ENCODE assay signal across 25 cellular contexts in genomic region chr15:28920781-28921331, GRCh38. TPM values are rescaled to one million over a fixed set of nuclear protein-coding genes. Genes with fewer than 3 reads are reported as not detected.
DNase-seq lines count a peak whose midpoint lies in the region; ATAC-seq, FAIRE-seq and TF ChIP-seq lines count a peak whose summit lies in the region.
"Had no signal": no experiment of that assay in that cellular context is flagged by ENCODE, and none has a peak within 500 bp of the region (broad histone marks: within the 10 kb centered on the region; RNA-seq: fewer than 3 reads in every experiment).

No MANE protein-coding gene starts in this region.

- H3K36me3 Mint-ChIP-seq in CD8-positive, alpha-beta T cell: peaks cover 48% of the 10 kb centered on the region
- H3K36me3 Mint-ChIP-seq in activated CD8-positive, alpha-beta T cell treated with anti-CD3 and anti-CD28 coated beads, Interleukin-2, amount 10 ng/mL, durations not matched to agents 7 days and 5 days (ENCODE audit: low read depth): peaks cover 31% of the 10 kb centered on the region
- H3K36me3 Mint-ChIP-seq in natural killer cell: peaks cover 10% of the 10 kb centered on the region

- H3K4me3 Mint-ChIP-seq in CD8-positive, alpha-beta T cell: peak overlapping the region; percentile 79
- no peak overlapping the region for H3K4me3 Mint-ChIP-seq in activated CD8-positive, alpha-beta T cell treated with anti-CD3 and anti-CD28 coated beads, Interleukin-2, amount 10 ng/mL, durations not matched to agents 7 days and 5 days
- H3K4me3 Mint-ChIP-seq in natural killer cell: peak overlapping the region; percentile 81

- H3K27ac Mint-ChIP-seq in CD8-positive, alpha-beta T cell: peak overlapping the region; percentile 86
- H3K27ac Mint-ChIP-seq in activated CD8-positive, alpha-beta T cell treated with anti-CD3 and anti-CD28 coated beads, Interleukin-2, amount 10 ng/mL, durations not matched to agents 7 days and 5 days: peak overlapping the region; percentile 23
- H3K27ac Mint-ChIP-seq in natural killer cell: peak overlapping the region; percentile 71 to 78

- H4K20me1 ChIP-seq in BLaER1 treated with 17β-estradiol and CSF1 and Interleukin-3, amounts not matched to agents 10 nM and 100 nM: peaks cover 0 to 69% (median 43%) of the 10 kb centered on the region in 11 experiments; a peak in 17 of 22 replicates

- peak; percentile 50 for ATAC-seq in CD8-positive, alpha-beta T cell
- ATAC-seq in activated CD8-positive, alpha-beta T cell treated with anti-CD3 and anti-CD28 coated beads, Interleukin-2, amount 10 ng/mL, durations not matched to agents 7 days and 5 days: no peak
- ATAC-seq in natural killer cell (no peak), HG03159 (IDR thresholded peaks at IDR 0.05; ENCODE audit: unreplicated experiment) (no peak)
- ATAC-seq: activated naive CD4-positive, alpha-beta T cell treated with anti-CD3 and anti-CD28 coated beads, Interleukin-2, amount 50 U/mL, for 72 hours; esophagus mucosa; PC-3 had no signal

- H3K4me1 ChIP-seq in BLaER1 treated with 17β-estradiol and CSF1 and Interleukin-3, amounts not matched to agents 10 nM and 100 nM: peaks cover 9 to 66% (median 46%) of the 10 kb centered on the region in 10 experiments
- H3K4me1 ChIP-seq in CD8-positive, alpha-beta T cell (ENCODE audit: insufficient read depth, low read length): peaks cover 79% of the 10 kb centered on the region
- H3K4me1 ChIP-seq: prostate gland, tibial nerve had no signal

- FAIRE-seq in RCC 7860 (lab: Jason Lieb, UNC): no peak

- peaks cover 0 to 11% (median 0%) of the 10 kb centered on the region in 11 experiments; a peak in 5 of 22 replicates for H3K36me3 ChIP-seq in BLaER1 treated with 17β-estradiol and CSF1 and Interleukin-3, amounts not matched to agents 10 nM and 100 nM
- peaks cover 17% of the 10 kb centered on the region for H3K36me3 ChIP-seq in CD8-positive, alpha-beta T cell (ENCODE audit: insufficient read depth, low read length)
- H3K36me3 ChIP-seq: prostate gland, tibial nerve had no signal

- H3K9me3 ChIP-seq in BLaER1 treated with 17β-estradiol and CSF1 and Interleukin-3, amounts not matched to agents 10 nM and 100 nM (replicated peaks in 1 of 11): no peaks in the 10 kb centered on the region
- no peaks in the 10 kb centered on the region for H3K9me3 ChIP-seq in CD8-positive, alpha-beta T cell (ENCODE audit: low read length)
- H3K9me3 ChIP-seq: prostate gland had no signal

- H3K4me3 ChIP-seq in BLaER1 treated with 17β-estradiol and CSF1 and Interleukin-3, amounts not matched to agents 10 nM and 100 nM: no peak overlapping the region
- peak overlapping the region; percentile 60 for H3K4me3 ChIP-seq in CD8-positive, alpha-beta T cell (ENCODE audit: low read depth, low read length)
- H3K4me3 ChIP-seq: prostate gland, tibial nerve had no signal

- no peak for DNase-seq in CD8-positive, alpha-beta T cell
- no peak for DNase-seq in activated CD8-positive, alpha-beta T cell treated with anti-CD3 and anti-CD28 coated beads, Interleukin-2, amount 10 ng/mL, durations not matched to agents 7 days and 5 days
- DNase-seq in natural killer cell: no peak
- no peak for DNase-seq in RCC 7860 (ENCODE audit: low spot score)
- DNase-seq in Ammon's horn (ENCODE audit: low spot score): no peak
- DNase-seq in NCI-H1092 (lab: John Stamatoyannopoulos, UW): no peak
- DNase-seq: activated CD4-positive, alpha-beta T cell treated with anti-CD3 and anti-CD28 coated beads for 48 hours; activated CD8-positive, alpha-beta memory T cell treated with anti-CD3 and anti-CD28 coated beads, Interleukin-2, amount 50 U/mL, for 4 hours; DMS79; effector CD4-positive, alpha-beta T cell; foreskin melanocyte; HCEC 1CT; hippocampal formation; NCI-H2029; NCI-H82; PC-3; SHP77 treated with DMSO at 0.1 percent for 48 hours; stimulated activated naive CD4-positive, alpha-beta T cell treated with Interleukin-2 at 50 U/mL for 16 hours; SW 1271 had no signal

- H3K9ac ChIP-seq in BLaER1 treated with 17β-estradiol and CSF1 and Interleukin-3, amounts not matched to agents 10 nM and 100 nM: no peak overlapping the region

- H3K4me1 Mint-ChIP-seq in CD8-positive, alpha-beta T cell (ENCODE audit: low read depth): peaks cover 83% of the 10 kb centered on the region
- peaks cover 58% of the 10 kb centered on the region for H3K4me1 Mint-ChIP-seq in activated CD8-positive, alpha-beta T cell treated with anti-CD3 and anti-CD28 coated beads, Interleukin-2, amount 10 ng/mL, durations not matched to agents 7 days and 5 days (ENCODE audit: low read depth)
- peaks cover 58 to 74% of the 10 kb centered on the region in 2 donors for H3K4me1 Mint-ChIP-seq in natural killer cell

- CTCF ChIA-PET in CD8-positive, alpha-beta T cell (lab: Charles Lee): interaction anchor here (1.0 to 4.7 kb wide), 9 partner anchors 14 to 182 kb away, joined by 4 to 31 read pairs (median 7); no protein-coding TSS in a partner anchor
- CTCF ChIA-PET in activated CD8-positive, alpha-beta T cell treated with anti-CD3 and anti-CD28 coated beads, Interleukin-2, amount 10 ng/mL, durations not matched to agents 7 days and 5 days (lab: Charles Lee): interaction anchor here (0.6 to 4.6 kb wide), 12 partner anchors 9 to 169 kb away, joined by 3 to 46 read pairs (median 4); no protein-coding TSS in a partner anchor

- H3K27me3 Mint-ChIP-seq in CD8-positive, alpha-beta T cell (ENCODE audit: low read depth): no peaks in the 10 kb centered on the region
- H3K27me3 Mint-ChIP-seq in activated CD8-positive, alpha-beta T cell treated with anti-CD3 and anti-CD28 coated beads, Interleukin-2, amount 10 ng/mL, durations not matched to agents 7 days and 5 days (ENCODE audit: low read depth): no peaks in the 10 kb centered on the region
- no peaks in the 10 kb centered on the region for H3K27me3 Mint-ChIP-seq in natural killer cell (ENCODE audit: low read depth in 2 of 2)

- TF ChIP-seq CTCF in CD8-positive, alpha-beta T cell (IDR thresholded peaks at IDR 0.05): no peak
- no peak for TF ChIP-seq CTCF in natural killer cell (IDR thresholded peaks at IDR 0.05)

- no peaks in the 10 kb centered on the region for H3K9me3 Mint-ChIP-seq in CD8-positive, alpha-beta T cell
- H3K9me3 Mint-ChIP-seq in activated CD8-positive, alpha-beta T cell treated with anti-CD3 and anti-CD28 coated beads, Interleukin-2, amount 10 ng/mL, durations not matched to agents 7 days and 5 days (ENCODE audit: insufficient read depth): no peaks in the 10 kb centered on the region
- no peaks in the 10 kb centered on the region for H3K9me3 Mint-ChIP-seq in natural killer cell
- H3K9me3 Mint-ChIP-seq: activated naive CD4-positive, alpha-beta T cell treated with anti-CD3 and anti-CD28 coated beads, Interleukin-2, amount 50 U/mL, for 72 hours had no signal

- H3K4me2 ChIP-seq in BLaER1 treated with 17β-estradiol and CSF1 and Interleukin-3, amounts not matched to agents 10 nM and 100 nM: peak overlapping the region; percentile 25 to 80 (median 70); a peak in 21 of 22 replicates

- peaks cover 0 to 13% (median 0%) of the 10 kb centered on the region in 11 experiments; a peak in 1 of 22 replicates for H3K27me3 ChIP-seq in BLaER1 treated with 17β-estradiol and CSF1 and Interleukin-3, amounts not matched to agents 10 nM and 100 nM
- H3K27me3 ChIP-seq in CD8-positive, alpha-beta T cell (ENCODE audit: insufficient read depth, low read length): no peaks in the 10 kb centered on the region
- H3K27me3 ChIP-seq: tibial nerve had no signal

- no peak overlapping the region for H3K27ac ChIP-seq in BLaER1 treated with 17β-estradiol and CSF1 and Interleukin-3, amounts not matched to agents 10 nM and 100 nM
- H3K27ac ChIP-seq in CD8-positive, alpha-beta T cell (ENCODE audit: low read depth, low read length): peak overlapping the region; percentile 23
- H3K27ac ChIP-seq: prostate gland, tibial nerve had no signal

- POLR2A ChIA-PET in CD8-positive, alpha-beta T cell (lab: Charles Lee): interaction anchor here (0.8 to 2.4 kb wide), 6 partner anchors 15 to 47 kb away, joined by 3 to 10 read pairs (median 4); partner anchors contain the start of gene APBA2
- POLR2A ChIA-PET in activated CD8-positive, alpha-beta T cell treated with anti-CD3 and anti-CD28 coated beads, Interleukin-2, amount 10 ng/mL, durations not matched to agents 7 days and 5 days (lab: Charles Lee): no interaction called here

- intact Hi-C loops in CD8-positive, alpha-beta T cell (cut with DNase I, micrococcal nuclease): loop anchor here (2.0 to 5.0 kb wide), 3 partner anchors 14 to 34 kb away; partner anchors contain the start of gene APBA2 (in 1 of the 2)
- intact Hi-C loops in natural killer cell (cut with micrococcal nuclease): no loop called here

RNA-seq across cellular contexts. Expression of gene APBA2, which starts 35.1 kb away (rescaled TPM):
- total RNA-seq in CD8-positive, alpha-beta T cell: 100 to 1,000 TPM; 106 to 108 TPM
- total RNA-seq in activated CD8-positive, alpha-beta T cell treated with anti-CD3 and anti-CD28 coated beads, Interleukin-2, amount 10 ng/mL, durations not matched to agents 7 days and 5 days: 10 to 100 TPM; 29.5 TPM
- 100 to 1,000 TPM in 1 of 3 donors, 10 to 100 TPM in 2; 96.4 to 119 (median 97.9) TPM for total RNA-seq in natural killer cell

Comparison
In these comparisons a context has a peak if more than half of its experiments do, and no peak if none do; other contexts are left out.
1. H3K27ac Mint-ChIP-seq: peak in every context shown above with its lines; median percentile 86 in CD8-positive, alpha-beta T cell; 74 in natural killer cell; 23 in activated CD8-positive, alpha-beta T cell treated with anti-CD3 and anti-CD28 coated beads, Interleukin-2, amount 10 ng/mL, durations not matched to agents 7 days and 5 days.